Comparison of ENCODE assay signal across 26 cellular contexts in the genomic region with DNA sequence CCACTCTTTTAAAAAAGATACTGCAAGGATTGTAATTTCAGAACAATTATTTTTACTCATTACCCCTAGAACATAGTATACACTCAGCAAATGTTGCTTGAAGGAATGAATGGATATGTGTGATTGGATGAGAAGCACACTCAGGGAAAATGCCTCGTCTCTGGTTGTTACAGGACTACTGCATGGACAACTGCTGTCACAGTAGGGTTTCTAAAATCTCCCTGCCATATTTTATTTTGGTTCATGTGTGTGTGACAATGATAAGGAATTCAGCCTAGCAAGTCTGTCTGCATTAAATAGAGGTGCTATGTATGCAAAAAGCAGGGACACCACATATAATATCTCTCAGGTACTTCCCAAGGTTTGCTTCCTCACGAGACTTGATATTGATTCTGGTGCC. TPM values are rescaled to one million over a fixed set of nuclear protein-coding genes. Genes with fewer than 3 reads are reported as not detected.
"Had no signal": no experiment of that assay in that cellular context is flagged by ENCODE, and none has a peak within 500 bp of the region (broad histone marks: within the 10 kb centered on the region; RNA-seq: fewer than 3 reads in every experiment).

No MANE protein-coding gene starts in this region.

- H3K36me3 Mint-ChIP-seq: naive thymus-derived CD4-positive, alpha-beta T cell had no signal

- ATAC-seq: esophagus mucosa; gastrocnemius medialis; heart left ventricle; left cardiac atrium; left lung; naive thymus-derived CD4-positive, alpha-beta T cell; sciatic nerve; stimulated activated naive CD8-positive, alpha-beta T cell treated with anti-CD3 and anti-CD28 coated beads, Interleukin-15, amount 100 ng/mL, for 72 hours had no signal

- H3K4me1 Mint-ChIP-seq: stimulated activated naive CD8-positive, alpha-beta T cell treated with anti-CD3 and anti-CD28 coated beads, Interleukin-15, amount 100 ng/mL, for 72 hours had no signal

- H3K27ac Mint-ChIP-seq: endodermal cell; naive thymus-derived CD4-positive, alpha-beta T cell; nephron; stimulated activated naive CD8-positive, alpha-beta T cell treated with anti-CD3 and anti-CD28 coated beads, Interleukin-15, amount 100 ng/mL, for 72 hours had no signal

- H3K9me3 ChIP-seq: gastrocnemius medialis, heart left ventricle, left lung, pancreas, thyroid gland, vagina had no signal

- H3K4me3 Mint-ChIP-seq: naive thymus-derived CD4-positive, alpha-beta T cell; stimulated activated naive CD8-positive, alpha-beta T cell treated with anti-CD3 and anti-CD28 coated beads, Interleukin-15, amount 100 ng/mL, for 72 hours had no signal

- H3K36me3 ChIP-seq: gastrocnemius medialis, heart left ventricle, left lung, pancreas, thyroid gland, vagina had no signal

- H3K4me3 ChIP-seq: gastrocnemius medialis, heart left ventricle, hepatocyte, left lung, pancreas, smooth muscle cell, thyroid gland, vagina had no signal

- H3K27me3 ChIP-seq: thyroid gland, vagina had no signal

- H3K4me1 ChIP-seq: gastrocnemius medialis, heart left ventricle, left lung, pancreas, thyroid gland had no signal

- DNase-seq: cortex of kidney; effector CD4-positive, alpha-beta T cell; gastrocnemius medialis; heart left ventricle; left cardiac atrium; left lung; mammary epithelial cell; midbrain; naive thymus-derived CD4-positive, alpha-beta T cell; pancreas; stimulated activated CD4-positive, alpha-beta T cell treated with anti-CD3 and anti-CD28 coated beads, Interleukin-12 subunit alpha, Interleukin-12 subunit beta, amount 100 ng/mL, for 4 hours; stimulated activated CD4-positive, alpha-beta T cell treated with anti-CD3 and anti-CD28 coated beads, Interleukin-1b, Interleukin-23, amount 100 ng/mL, for 48 hours; stimulated activated CD4-positive, alpha-beta T cell treated with anti-CD3 and anti-CD28 coated beads, Interleukin-4, amount 100 ng/mL, for 1 hour; stimulated activated CD8-positive, alpha-beta memory T cell treated with anti-CD3 and anti-CD28 coated beads, Interleukin-4, amount 100 ng/mL, for 48 hours; stimulated activated naive CD4-positive, alpha-beta T cell; stimulated activated naive CD8-positive, alpha-beta T cell treated with anti-CD3 and anti-CD28 coated beads, Interleukin-15, amount 100 ng/mL, for 72 hours; thyroid gland; trophoblast cell had no signal

- H3K27ac ChIP-seq: epithelial cell of prostate, gastrocnemius medialis, heart left ventricle, hepatocyte, left lung, pancreas, thyroid gland, vagina had no signal

- H3K9me3 Mint-ChIP-seq: endodermal cell, nephron had no signal

RNA-seq across cellular contexts. Expression of a gene that starts 1.4 kb away (rescaled TPM):
- total RNA-seq: esophagus mucosa; mammary epithelial cell; naive thymus-derived CD4-positive, alpha-beta T cell had no signal
- polyA plus RNA-seq: naive thymus-derived CD4-positive, alpha-beta T cell had no signal
